1 cellular context compared by ENCODE assay signal in genomic region chr9:136856541-136857141, GRCh38.
TF ChIP-seq lines count a peak whose summit lies in the region.

No MANE protein-coding gene starts in this region.

TF ChIP-seq in WTC11, 78 proteins besides CTCF, POLR2A, EP300 and RAD21 (continued from another document):
- TF ChIP-seq, protein P1, sequence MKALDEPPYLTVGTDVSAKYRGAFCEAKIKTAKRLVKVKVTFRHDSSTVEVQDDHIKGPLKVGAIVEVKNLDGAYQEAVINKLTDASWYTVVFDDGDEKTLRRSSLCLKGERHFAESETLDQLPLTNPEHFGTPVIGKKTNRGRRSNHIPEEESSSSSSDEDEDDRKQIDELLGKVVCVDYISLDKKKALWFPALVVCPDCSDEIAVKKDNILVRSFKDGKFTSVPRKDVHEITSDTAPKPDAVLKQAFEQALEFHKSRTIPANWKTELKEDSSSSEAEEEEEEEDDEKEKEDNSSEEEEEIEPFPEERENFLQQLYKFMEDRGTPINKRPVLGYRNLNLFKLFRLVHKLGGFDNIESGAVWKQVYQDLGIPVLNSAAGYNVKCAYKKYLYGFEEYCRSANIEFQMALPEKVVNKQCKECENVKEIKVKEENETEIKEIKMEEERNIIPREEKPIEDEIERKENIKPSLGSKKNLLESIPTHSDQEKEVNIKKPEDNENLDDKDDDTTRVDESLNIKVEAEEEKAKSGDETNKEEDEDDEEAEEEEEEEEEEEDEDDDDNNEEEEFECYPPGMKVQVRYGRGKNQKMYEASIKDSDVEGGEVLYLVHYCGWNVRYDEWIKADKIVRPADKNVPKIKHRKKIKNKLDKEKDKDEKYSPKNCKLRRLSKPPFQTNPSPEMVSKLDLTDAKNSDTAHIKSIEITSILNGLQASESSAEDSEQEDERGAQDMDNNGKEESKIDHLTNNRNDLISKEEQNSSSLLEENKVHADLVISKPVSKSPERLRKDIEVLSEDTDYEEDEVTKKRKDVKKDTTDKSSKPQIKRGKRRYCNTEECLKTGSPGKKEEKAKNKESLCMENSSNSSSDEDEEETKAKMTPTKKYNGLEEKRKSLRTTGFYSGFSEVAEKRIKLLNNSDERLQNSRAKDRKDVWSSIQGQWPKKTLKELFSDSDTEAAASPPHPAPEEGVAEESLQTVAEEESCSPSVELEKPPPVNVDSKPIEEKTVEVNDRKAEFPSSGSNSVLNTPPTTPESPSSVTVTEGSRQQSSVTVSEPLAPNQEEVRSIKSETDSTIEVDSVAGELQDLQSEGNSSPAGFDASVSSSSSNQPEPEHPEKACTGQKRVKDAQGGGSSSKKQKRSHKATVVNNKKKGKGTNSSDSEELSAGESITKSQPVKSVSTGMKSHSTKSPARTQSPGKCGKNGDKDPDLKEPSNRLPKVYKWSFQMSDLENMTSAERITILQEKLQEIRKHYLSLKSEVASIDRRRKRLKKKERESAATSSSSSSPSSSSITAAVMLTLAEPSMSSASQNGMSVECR (CRISPR knock-in tag; IDR thresholded peaks at IDR 0.05; ENCODE audit: borderline replicate concordance), result no peak
- 0 out of 2 replicates have a peak, but pooled peaks have one; percentile 11 for TF ChIP-seq ZNF423 (CRISPR knock-in tag; IDR thresholded peaks at IDR 0.05)
- TF ChIP-seq, protein P2, sequence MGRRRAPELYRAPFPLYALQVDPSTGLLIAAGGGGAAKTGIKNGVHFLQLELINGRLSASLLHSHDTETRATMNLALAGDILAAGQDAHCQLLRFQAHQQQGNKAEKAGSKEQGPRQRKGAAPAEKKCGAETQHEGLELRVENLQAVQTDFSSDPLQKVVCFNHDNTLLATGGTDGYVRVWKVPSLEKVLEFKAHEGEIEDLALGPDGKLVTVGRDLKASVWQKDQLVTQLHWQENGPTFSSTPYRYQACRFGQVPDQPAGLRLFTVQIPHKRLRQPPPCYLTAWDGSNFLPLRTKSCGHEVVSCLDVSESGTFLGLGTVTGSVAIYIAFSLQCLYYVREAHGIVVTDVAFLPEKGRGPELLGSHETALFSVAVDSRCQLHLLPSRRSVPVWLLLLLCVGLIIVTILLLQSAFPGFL (CRISPR knock-in tag; IDR thresholded peaks at IDR 0.05; ENCODE audit: borderline replicate concordance), result no peak
- TF ChIP-seq OVOL2 (CRISPR knock-in tag; IDR thresholded peaks at IDR 0.05; ENCODE audit: borderline replicate concordance), result no peak
- TF ChIP-seq ERG (CRISPR knock-in tag; IDR thresholded peaks at IDR 0.05), result no peak
- no peak for TF ChIP-seq NR2C2 (CRISPR knock-in tag; IDR thresholded peaks at IDR 0.05)
- TF ChIP-seq, protein P3, sequence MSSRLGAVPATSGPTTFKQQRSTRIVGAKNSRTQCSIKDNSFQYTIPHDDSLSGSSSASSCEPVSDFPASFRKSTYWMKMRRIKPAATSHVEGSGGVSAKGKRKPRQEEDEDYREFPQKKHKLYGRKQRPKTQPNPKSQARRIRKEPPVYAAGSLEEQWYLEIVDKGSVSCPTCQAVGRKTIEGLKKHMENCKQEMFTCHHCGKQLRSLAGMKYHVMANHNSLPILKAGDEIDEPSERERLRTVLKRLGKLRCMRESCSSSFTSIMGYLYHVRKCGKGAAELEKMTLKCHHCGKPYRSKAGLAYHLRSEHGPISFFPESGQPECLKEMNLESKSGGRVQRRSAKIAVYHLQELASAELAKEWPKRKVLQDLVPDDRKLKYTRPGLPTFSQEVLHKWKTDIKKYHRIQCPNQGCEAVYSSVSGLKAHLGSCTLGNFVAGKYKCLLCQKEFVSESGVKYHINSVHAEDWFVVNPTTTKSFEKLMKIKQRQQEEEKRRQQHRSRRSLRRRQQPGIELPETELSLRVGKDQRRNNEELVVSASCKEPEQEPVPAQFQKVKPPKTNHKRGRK (CRISPR knock-in tag; IDR thresholded peaks at IDR 0.05; ENCODE audit: borderline replicate concordance), result no peak
TF ChIP-seq in WTC11: peak in this region for 1.
